1 cellular context compared by ENCODE assay signal in the genomic region with DNA sequence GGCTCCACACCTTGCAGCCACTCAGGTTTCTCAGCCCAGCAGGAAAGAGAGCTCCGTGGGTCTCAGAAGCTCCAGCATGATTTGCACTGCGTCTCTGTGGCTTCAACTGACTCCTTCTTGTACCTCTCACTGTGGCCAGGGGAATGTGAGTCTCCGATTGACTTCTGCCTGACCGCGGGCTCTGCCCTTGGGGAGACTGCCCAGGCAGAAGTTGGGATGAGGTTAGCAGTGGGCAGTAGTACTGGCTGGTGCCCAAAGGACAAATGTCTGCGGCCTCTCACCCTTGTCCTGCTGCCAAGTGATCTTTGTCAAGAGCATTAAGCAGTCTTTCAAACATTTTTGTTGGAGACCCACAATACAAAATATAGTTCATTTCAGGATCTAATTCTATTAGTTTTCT.
TF ChIP-seq lines count a peak whose summit lies in the region.

No MANE protein-coding gene starts in this region.

TF ChIP-seq in H1, 55 proteins besides CTCF, POLR2A, EP300 and RAD21:
- TF ChIP-seq KDM5A (IDR thresholded peaks at IDR 0.05; ENCODE audit: low read length) (no peak), CHD1 (IDR thresholded peaks at IDR 0.05; ENCODE audit: low read depth, low read length) (no peak), SIRT6 (IDR thresholded peaks at IDR 0.05; ENCODE audit: low read length) (no peak), SUZ12 (IDR thresholded peaks at IDR 0.05; ENCODE audit: low read length) (no peak), CBX5 (IDR thresholded peaks at IDR 0.05; ENCODE audit: low read depth, low read length) (no peak), SIN3A (conservative IDR thresholded peaks at IDR 0.05 in 1 of 2, IDR thresholded peaks at IDR 0.05 in 1 of 2; ENCODE audit: low read depth in 1 of 2, low read length in 2 of 2) (no peak), GABPA (IDR thresholded peaks at IDR 0.05; ENCODE audit: borderline replicate concordance, insufficient read depth, low read length) (no peak), EZH2 (IDR thresholded peaks at IDR 0.05; ENCODE audit: low read depth, low read length, severe bottlenecking) (no peak), SP2 (IDR thresholded peaks at IDR 0.05; ENCODE audit: low read length) (no peak)
- TF ChIP-seq, protein P1, sequence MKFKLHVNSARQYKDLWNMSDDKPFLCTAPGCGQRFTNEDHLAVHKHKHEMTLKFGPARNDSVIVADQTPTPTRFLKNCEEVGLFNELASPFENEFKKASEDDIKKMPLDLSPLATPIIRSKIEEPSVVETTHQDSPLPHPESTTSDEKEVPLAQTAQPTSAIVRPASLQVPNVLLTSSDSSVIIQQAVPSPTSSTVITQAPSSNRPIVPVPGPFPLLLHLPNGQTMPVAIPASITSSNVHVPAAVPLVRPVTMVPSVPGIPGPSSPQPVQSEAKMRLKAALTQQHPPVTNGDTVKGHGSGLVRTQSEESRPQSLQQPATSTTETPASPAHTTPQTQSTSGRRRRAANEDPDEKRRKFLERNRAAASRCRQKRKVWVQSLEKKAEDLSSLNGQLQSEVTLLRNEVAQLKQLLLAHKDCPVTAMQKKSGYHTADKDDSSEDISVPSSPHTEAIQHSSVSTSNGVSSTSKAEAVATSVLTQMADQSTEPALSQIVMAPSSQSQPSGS (IDR thresholded peaks at IDR 0.05; ENCODE audit: low read length), result no peak
- TF ChIP-seq, protein P2, sequence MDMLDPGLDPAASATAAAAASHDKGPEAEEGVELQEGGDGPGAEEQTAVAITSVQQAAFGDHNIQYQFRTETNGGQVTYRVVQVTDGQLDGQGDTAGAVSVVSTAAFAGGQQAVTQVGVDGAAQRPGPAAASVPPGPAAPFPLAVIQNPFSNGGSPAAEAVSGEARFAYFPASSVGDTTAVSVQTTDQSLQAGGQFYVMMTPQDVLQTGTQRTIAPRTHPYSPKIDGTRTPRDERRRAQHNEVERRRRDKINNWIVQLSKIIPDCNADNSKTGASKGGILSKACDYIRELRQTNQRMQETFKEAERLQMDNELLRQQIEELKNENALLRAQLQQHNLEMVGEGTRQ (IDR thresholded peaks at IDR 0.05; ENCODE audit: low read length), result no peak
- TF ChIP-seq, protein P3, sequence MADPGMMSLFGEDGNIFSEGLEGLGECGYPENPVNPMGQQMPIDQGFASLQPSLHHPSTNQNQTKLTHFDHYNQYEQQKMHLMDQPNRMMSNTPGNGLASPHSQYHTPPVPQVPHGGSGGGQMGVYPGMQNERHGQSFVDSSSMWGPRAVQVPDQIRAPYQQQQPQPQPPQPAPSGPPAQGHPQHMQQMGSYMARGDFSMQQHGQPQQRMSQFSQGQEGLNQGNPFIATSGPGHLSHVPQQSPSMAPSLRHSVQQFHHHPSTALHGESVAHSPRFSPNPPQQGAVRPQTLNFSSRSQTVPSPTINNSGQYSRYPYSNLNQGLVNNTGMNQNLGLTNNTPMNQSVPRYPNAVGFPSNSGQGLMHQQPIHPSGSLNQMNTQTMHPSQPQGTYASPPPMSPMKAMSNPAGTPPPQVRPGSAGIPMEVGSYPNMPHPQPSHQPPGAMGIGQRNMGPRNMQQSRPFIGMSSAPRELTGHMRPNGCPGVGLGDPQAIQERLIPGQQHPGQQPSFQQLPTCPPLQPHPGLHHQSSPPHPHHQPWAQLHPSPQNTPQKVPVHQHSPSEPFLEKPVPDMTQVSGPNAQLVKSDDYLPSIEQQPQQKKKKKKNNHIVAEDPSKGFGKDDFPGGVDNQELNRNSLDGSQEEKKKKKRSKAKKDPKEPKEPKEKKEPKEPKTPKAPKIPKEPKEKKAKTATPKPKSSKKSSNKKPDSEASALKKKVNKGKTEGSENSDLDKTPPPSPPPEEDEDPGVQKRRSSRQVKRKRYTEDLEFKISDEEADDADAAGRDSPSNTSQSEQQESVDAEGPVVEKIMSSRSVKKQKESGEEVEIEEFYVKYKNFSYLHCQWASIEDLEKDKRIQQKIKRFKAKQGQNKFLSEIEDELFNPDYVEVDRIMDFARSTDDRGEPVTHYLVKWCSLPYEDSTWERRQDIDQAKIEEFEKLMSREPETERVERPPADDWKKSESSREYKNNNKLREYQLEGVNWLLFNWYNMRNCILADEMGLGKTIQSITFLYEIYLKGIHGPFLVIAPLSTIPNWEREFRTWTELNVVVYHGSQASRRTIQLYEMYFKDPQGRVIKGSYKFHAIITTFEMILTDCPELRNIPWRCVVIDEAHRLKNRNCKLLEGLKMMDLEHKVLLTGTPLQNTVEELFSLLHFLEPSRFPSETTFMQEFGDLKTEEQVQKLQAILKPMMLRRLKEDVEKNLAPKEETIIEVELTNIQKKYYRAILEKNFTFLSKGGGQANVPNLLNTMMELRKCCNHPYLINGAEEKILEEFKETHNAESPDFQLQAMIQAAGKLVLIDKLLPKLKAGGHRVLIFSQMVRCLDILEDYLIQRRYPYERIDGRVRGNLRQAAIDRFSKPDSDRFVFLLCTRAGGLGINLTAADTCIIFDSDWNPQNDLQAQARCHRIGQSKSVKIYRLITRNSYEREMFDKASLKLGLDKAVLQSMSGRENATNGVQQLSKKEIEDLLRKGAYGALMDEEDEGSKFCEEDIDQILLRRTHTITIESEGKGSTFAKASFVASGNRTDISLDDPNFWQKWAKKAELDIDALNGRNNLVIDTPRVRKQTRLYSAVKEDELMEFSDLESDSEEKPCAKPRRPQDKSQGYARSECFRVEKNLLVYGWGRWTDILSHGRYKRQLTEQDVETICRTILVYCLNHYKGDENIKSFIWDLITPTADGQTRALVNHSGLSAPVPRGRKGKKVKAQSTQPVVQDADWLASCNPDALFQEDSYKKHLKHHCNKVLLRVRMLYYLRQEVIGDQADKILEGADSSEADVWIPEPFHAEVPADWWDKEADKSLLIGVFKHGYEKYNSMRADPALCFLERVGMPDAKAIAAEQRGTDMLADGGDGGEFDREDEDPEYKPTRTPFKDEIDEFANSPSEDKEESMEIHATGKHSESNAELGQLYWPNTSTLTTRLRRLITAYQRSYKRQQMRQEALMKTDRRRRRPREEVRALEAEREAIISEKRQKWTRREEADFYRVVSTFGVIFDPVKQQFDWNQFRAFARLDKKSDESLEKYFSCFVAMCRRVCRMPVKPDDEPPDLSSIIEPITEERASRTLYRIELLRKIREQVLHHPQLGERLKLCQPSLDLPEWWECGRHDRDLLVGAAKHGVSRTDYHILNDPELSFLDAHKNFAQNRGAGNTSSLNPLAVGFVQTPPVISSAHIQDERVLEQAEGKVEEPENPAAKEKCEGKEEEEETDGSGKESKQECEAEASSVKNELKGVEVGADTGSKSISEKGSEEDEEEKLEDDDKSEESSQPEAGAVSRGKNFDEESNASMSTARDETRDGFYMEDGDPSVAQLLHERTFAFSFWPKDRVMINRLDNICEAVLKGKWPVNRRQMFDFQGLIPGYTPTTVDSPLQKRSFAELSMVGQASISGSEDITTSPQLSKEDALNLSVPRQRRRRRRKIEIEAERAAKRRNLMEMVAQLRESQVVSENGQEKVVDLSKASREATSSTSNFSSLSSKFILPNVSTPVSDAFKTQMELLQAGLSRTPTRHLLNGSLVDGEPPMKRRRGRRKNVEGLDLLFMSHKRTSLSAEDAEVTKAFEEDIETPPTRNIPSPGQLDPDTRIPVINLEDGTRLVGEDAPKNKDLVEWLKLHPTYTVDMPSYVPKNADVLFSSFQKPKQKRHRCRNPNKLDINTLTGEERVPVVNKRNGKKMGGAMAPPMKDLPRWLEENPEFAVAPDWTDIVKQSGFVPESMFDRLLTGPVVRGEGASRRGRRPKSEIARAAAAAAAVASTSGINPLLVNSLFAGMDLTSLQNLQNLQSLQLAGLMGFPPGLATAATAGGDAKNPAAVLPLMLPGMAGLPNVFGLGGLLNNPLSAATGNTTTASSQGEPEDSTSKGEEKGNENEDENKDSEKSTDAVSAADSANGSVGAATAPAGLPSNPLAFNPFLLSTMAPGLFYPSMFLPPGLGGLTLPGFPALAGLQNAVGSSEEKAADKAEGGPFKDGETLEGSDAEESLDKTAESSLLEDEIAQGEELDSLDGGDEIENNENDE (IDR thresholded peaks at IDR 0.05; ENCODE audit: insufficient replicate concordance, low read length), result no peak
- TF ChIP-seq, protein P4, sequence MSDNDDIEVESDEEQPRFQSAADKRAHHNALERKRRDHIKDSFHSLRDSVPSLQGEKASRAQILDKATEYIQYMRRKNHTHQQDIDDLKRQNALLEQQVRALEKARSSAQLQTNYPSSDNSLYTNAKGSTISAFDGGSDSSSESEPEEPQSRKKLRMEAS (IDR thresholded peaks at IDR 0.05), result no peak
